In the genomic region with DNA sequence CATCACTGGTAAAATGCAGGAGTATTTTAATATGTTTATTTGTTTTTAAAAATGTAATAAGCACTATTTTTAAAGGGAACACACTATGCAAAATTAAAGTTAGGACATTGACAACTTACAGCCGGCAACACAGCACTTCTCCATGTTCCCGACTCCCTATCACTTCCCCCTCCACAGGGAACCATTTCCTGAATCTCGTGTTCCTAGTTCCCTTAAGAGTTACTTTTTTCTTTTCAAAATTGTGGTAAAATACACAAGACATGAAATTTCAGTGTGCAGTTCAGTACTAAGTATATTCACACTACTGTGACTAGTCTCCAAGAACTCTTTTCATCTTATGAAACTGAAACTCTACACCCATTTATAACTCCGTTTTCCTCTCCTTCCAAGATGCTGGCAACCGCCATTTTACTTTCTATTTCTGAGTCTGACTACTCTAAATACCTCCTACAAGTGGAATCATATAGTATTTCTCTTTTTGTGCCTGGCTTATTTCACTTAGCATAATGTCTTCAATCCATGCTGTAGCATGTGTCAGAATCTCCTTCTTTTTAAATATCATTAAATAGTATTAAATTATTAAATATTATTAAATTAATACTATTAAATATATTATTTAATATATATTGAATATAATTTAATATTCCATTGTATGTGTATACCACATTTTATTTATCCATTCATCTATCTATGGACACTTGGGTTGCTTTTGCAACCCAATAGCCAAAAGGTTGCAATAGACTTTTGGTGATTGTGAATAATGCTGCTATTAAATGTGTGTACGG, we compare ENCODE assay signal across 8 cellular contexts. TPM values are rescaled to one million over a fixed set of nuclear protein-coding genes. Genes with fewer than 3 reads are reported as not detected.
DNase-seq lines count a peak whose midpoint lies in the region; ATAC-seq and TF ChIP-seq lines count a peak whose summit lies in the region.

No MANE protein-coding gene starts in this region.

- H3K4me1 ChIP-seq in Panc1 (ENCODE audit: control insufficient read depth, insufficient read depth, low read length) (no peaks in the 10 kb centered on the region), subcutaneous abdominal adipose tissue (ENCODE audit: control insufficient read depth in 5 of 5, insufficient read depth in 5 of 5, low read length in 5 of 5) (peaks cover 0 to 9% (median 0%) of the 10 kb centered on the region in 5 donors)

- H3K4me3 ChIP-seq in Panc1 (ENCODE audit: low read depth in 2 of 2, low read length in 2 of 2) (peak overlapping the region; percentile 6 to 14; a peak in 1 of 4 replicates), subcutaneous abdominal adipose tissue (ENCODE audit: low read depth in 1 of 5, low read length in 5 of 5) (peak overlapping the region in 4 of 5 donors; percentile 42 to 64 (median 58))

- H3K27me3 Mint-ChIP-seq in activated naive CD4-positive, alpha-beta T cell treated with anti-CD3 and anti-CD28 coated beads, Interleukin-2, amount 50 U/mL, for 24 hours, result no peaks in the 10 kb centered on the region
- H3K27me3 Mint-ChIP-seq in type B pancreatic cell, result no peaks in the 10 kb centered on the region

- H3K9me3 ChIP-seq in Panc1 (ENCODE audit: control insufficient read depth, insufficient read depth, low read depth, low read length), result no peaks in the 10 kb centered on the region
- H3K9me3 ChIP-seq in subcutaneous abdominal adipose tissue (ENCODE audit: control insufficient read depth in 5 of 5, low read length in 5 of 5), result no peaks in the 10 kb centered on the region

- peaks cover 15% of the 10 kb centered on the region for H3K4me1 Mint-ChIP-seq in activated naive CD4-positive, alpha-beta T cell treated with anti-CD3 and anti-CD28 coated beads, Interleukin-2, amount 50 U/mL, for 24 hours
- H3K4me1 Mint-ChIP-seq in type B pancreatic cell (ENCODE audit: unreplicated experiment), result peaks cover 4% of the 10 kb centered on the region

- no peaks in the 10 kb centered on the region for H3K27me3 ChIP-seq in Panc1 (ENCODE audit: control insufficient read depth, insufficient read depth, low read length)
- H3K27me3 ChIP-seq in subcutaneous abdominal adipose tissue (ENCODE audit: control insufficient read depth in 5 of 5, insufficient read depth in 4 of 5, low read length in 5 of 5), result no peaks in the 10 kb centered on the region

- H3K36me3 ChIP-seq in Panc1 (ENCODE audit: control insufficient read depth, insufficient read depth, low read length), result no peaks in the 10 kb centered on the region
- no peaks in the 10 kb centered on the region for H3K36me3 ChIP-seq in subcutaneous abdominal adipose tissue (ENCODE audit: control insufficient read depth in 5 of 5, insufficient read depth in 5 of 5, low read length in 5 of 5)

- peak overlapping the region in 1 of 5 donors; percentile 6 for H3K9ac ChIP-seq in subcutaneous abdominal adipose tissue (ENCODE audit: low read length in 5 of 5)

- POLR2A ChIA-PET in Panc1 (lab: Charles Lee), result no interaction called here

- H3K27ac Mint-ChIP-seq in activated naive CD4-positive, alpha-beta T cell treated with anti-CD3 and anti-CD28 coated beads, Interleukin-2, amount 50 U/mL, for 24 hours, result no peak overlapping the region
- no peak overlapping the region for H3K27ac Mint-ChIP-seq in type B pancreatic cell

- H3K4me3 Mint-ChIP-seq in activated naive CD4-positive, alpha-beta T cell treated with anti-CD3 and anti-CD28 coated beads, Interleukin-2, amount 50 U/mL, for 24 hours, result peak overlapping the region; percentile 27
- no peak overlapping the region for H3K4me3 Mint-ChIP-seq in type B pancreatic cell

- no peak for DNase-seq in activated naive CD4-positive, alpha-beta T cell treated with Interleukin-2 at 50 U/mL for 16 hours
- DNase-seq in Panc1 (ENCODE audit: low read depth, low spot score), result no peak
- peak; percentile 28 for DNase-seq in epidermal melanocyte (ENCODE audit: insufficient read length, low spot score)
- DNase-seq in type B pancreatic cell (ENCODE audit: extremely low spot score, unreplicated experiment), result no peak
- DNase-seq in hippocampal formation (lab: John Stamatoyannopoulos, UW), result no peak

- in situ Hi-C loops in Panc1 (cut with HindIII; ENCODE audit: low pct_unique_long_range_greater_than_20kb, low sequenced_read_pairs), result no loop called here

- intact Hi-C loops in Panc1 (cut with micrococcal nuclease; ENCODE audit: unreplicated experiment), result loop anchor here (10.0 kb wide), 1 partner anchor 107 kb away; no protein-coding TSS in a partner anchor

- ATAC-seq in Panc1 (no peak), GM21381 (IDR thresholded peaks at IDR 0.05; ENCODE audit: unreplicated experiment) (no peak)

- H3K27ac ChIP-seq in Panc1 (ENCODE audit: low read length), result no peak overlapping the region
- H3K27ac ChIP-seq in subcutaneous abdominal adipose tissue (ENCODE audit: low read depth, low read length), result no peak overlapping the region

- TF ChIP-seq CTCF in Panc1 (IDR thresholded peaks at IDR 0.05) (no peak), type B pancreatic cell (conservative IDR thresholded peaks at IDR 0.05) (no peak)

- H3K36me3 Mint-ChIP-seq in activated naive CD4-positive, alpha-beta T cell treated with anti-CD3 and anti-CD28 coated beads, Interleukin-2, amount 50 U/mL, for 24 hours, result no peaks in the 10 kb centered on the region
- no peaks in the 10 kb centered on the region for H3K36me3 Mint-ChIP-seq in type B pancreatic cell

- CTCF ChIA-PET in Panc1 (lab: Charles Lee), result no interaction called here

- H3K9me3 Mint-ChIP-seq in activated naive CD4-positive, alpha-beta T cell treated with anti-CD3 and anti-CD28 coated beads, Interleukin-2, amount 50 U/mL, for 24 hours, result no peaks in the 10 kb centered on the region
- no peaks in the 10 kb centered on the region for H3K9me3 Mint-ChIP-seq in type B pancreatic cell

- BruUV-seq in Panc1 (replicated peaks; lab: Mats Ljungman, UMichigan), result no TSS peak

RNA-seq across cellular contexts. Expression of a gene that starts 25.9 kb away (rescaled TPM):
- 39.2 TPM for total RNA-seq in Panc1 (2021; ENCODE audit: unreplicated experiment)
- polyA plus RNA-seq in Panc1 (2012; ENCODE audit: insufficient read length), result 27.5 TPM
- 26.7 and 31.3 TPM in 2 replicates for total RNA-seq in type B pancreatic cell (ENCODE audit: low replicate concordance)
